7 cellular contexts compared by ENCODE assay signal in the genomic region with DNA sequence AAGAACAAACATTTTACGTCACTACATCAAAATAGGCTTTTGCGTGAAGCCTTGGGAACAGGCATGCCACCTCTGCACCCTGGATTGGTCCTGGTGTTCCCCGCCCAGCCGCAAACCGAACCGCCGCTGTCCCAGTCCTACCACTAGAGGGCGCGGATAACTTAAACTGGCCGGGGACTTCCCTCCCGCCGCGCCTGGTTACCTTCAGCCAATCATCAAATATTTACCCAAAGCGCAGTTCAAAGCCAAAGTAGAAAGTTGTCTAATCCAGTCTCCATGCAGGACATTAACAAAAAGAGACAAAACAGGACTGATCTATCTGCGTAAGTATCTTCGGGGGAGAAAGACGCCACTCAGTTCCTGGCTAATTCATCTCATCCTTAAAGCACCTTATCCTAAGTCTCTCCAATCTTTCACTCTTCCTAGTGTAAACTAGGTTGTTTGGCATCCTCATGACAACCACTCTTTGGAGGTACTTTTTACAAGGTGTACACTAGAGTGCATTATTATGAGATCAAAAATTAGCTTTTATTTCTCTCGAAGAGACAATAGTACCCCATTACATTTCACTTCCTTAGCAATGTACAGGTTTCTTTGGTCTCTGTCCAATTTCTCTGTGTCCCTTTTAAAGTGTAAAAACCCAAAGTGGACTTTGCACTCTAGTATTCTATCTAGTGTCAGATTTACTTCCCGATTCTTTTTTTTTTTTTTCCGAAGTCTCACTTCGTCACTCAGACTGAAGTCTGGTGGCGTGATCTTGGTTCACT. TPM values are rescaled to one million over a fixed set of nuclear protein-coding genes. Genes with fewer than 3 reads are reported as not detected.
DNase-seq lines count a peak whose midpoint lies in the region; ATAC-seq and TF ChIP-seq lines count a peak whose summit lies in the region.

No MANE protein-coding gene starts in this region.

- H3K27me3 Mint-ChIP-seq in activated naive CD4-positive, alpha-beta T cell treated with anti-CD3 and anti-CD28 coated beads, Interleukin-2, amount 10 ng/mL, durations not matched to agents 7 days and 5 days, result peaks cover 41% of the 10 kb centered on the region

- H3K27ac ChIP-seq in gastroesophageal sphincter (peak overlapping the region; percentile 77 to 84 (median 77)), osteoblast (ENCODE audit: low read depth, low read length) (peak overlapping the region; percentile 34)

- H3K27me3 ChIP-seq in gastroesophageal sphincter, result no peaks in the 10 kb centered on the region
- H3K27me3 ChIP-seq in osteoblast (ENCODE audit: insufficient read depth, low read length), result no peaks in the 10 kb centered on the region

- H3K4me1 ChIP-seq in gastroesophageal sphincter (peaks cover 2 to 23% (median 9%) of the 10 kb centered on the region in 3 donors), osteoblast (ENCODE audit: insufficient read depth, low read length) (peaks cover 10% of the 10 kb centered on the region)

- peaks cover 33% of the 10 kb centered on the region for H3K4me1 Mint-ChIP-seq in activated naive CD4-positive, alpha-beta T cell treated with anti-CD3 and anti-CD28 coated beads, Interleukin-2, amount 10 ng/mL, durations not matched to agents 7 days and 5 days

- no peaks in the 10 kb centered on the region for H3K36me3 Mint-ChIP-seq in activated naive CD4-positive, alpha-beta T cell treated with anti-CD3 and anti-CD28 coated beads, Interleukin-2, amount 10 ng/mL, durations not matched to agents 7 days and 5 days

- no peak for TF ChIP-seq EP300 in gastroesophageal sphincter (IDR thresholded peaks at IDR 0.05)

- H3K27ac Mint-ChIP-seq in activated naive CD4-positive, alpha-beta T cell treated with anti-CD3 and anti-CD28 coated beads, Interleukin-2, amount 10 ng/mL, durations not matched to agents 7 days and 5 days, result peak overlapping the region; percentile 8

- H2AFZ ChIP-seq in osteoblast (ENCODE audit: low read length), result peak overlapping the region; percentile 68

- H3K36me3 ChIP-seq in gastroesophageal sphincter (no peaks in the 10 kb centered on the region), osteoblast (ENCODE audit: insufficient read depth, low read length) (no peaks in the 10 kb centered on the region)

- peak; percentile 62 for DNase-seq in NCI-H1048 (lab: John Stamatoyannopoulos, UW)
- peak; percentile 93 for DNase-seq in activated naive CD4-positive, alpha-beta T cell treated with anti-CD3 and anti-CD28 coated beads, Interleukin-2, amount 10 ng/mL, durations not matched to agents 7 days and 5 days
- peak; percentile 93 for DNase-seq in osteoblast (ENCODE audit: insufficient read length, low spot score, missing footprints)
- DNase-seq in superior temporal gyrus (ENCODE audit: extremely low spot score), result peak; percentile 92

- no peak overlapping the region for H3K4me3 Mint-ChIP-seq in activated naive CD4-positive, alpha-beta T cell treated with anti-CD3 and anti-CD28 coated beads, Interleukin-2, amount 10 ng/mL, durations not matched to agents 7 days and 5 days

- 3 to 14% methylated on average over 12 to 22 of the region's 22 CpGs for WGBS in gastroesophageal sphincter (ENCODE audit: low coverage in 1 of 2), 2 donors

- CTCF ChIA-PET in activated naive CD4-positive, alpha-beta T cell treated with anti-CD3 and anti-CD28 coated beads, Interleukin-2, amount 10 ng/mL, durations not matched to agents 7 days and 5 days (lab: Charles Lee), result interaction anchor here (0.6 to 2.8 kb wide), 12 partner anchors 8 to 279 kb away, joined by 3 to 22 read pairs (median 4); a partner anchor contains a TSS

- H3K79me2 ChIP-seq in osteoblast (ENCODE audit: insufficient read depth, low read length), result peaks cover 10% of the 10 kb centered on the region

- TF ChIP-seq CTCF in gastroesophageal sphincter (IDR thresholded peaks at IDR 0.05) (peak; percentile 89 to 95 (median 94)), osteoblast (IDR thresholded peaks at IDR 0.05; ENCODE audit: extremely low read depth, low read depth, low read length) (peak; percentile 99)

- H3K9me3 ChIP-seq in gastroesophageal sphincter (no peaks in the 10 kb centered on the region), osteoblast (ENCODE audit: low read depth, low read length) (no peaks in the 10 kb centered on the region)

- H3K4me3 ChIP-seq in gastroesophageal sphincter (peak overlapping the region in 1 of 2 donors; percentile 13), osteoblast (ENCODE audit: insufficient read depth, low read length) (no peak overlapping the region)

- TF ChIP-seq POLR2A in gastroesophageal sphincter (IDR thresholded peaks at IDR 0.05), result no peak

- H3K4me2 ChIP-seq in osteoblast (ENCODE audit: insufficient read depth, low read length), result peak overlapping the region; percentile 78

- peaks cover under 1% of the 10 kb centered on the region for H4K20me1 ChIP-seq in osteoblast (ENCODE audit: insufficient read depth, low read length)

- H3K9me3 Mint-ChIP-seq in activated naive CD4-positive, alpha-beta T cell treated with anti-CD3 and anti-CD28 coated beads, Interleukin-2, amount 10 ng/mL, durations not matched to agents 7 days and 5 days, result no peaks in the 10 kb centered on the region

- peak; percentile 29 for ATAC-seq in GM18502 (IDR thresholded peaks at IDR 0.05; ENCODE audit: poor library complexity, unreplicated experiment)
- peak; percentile 68 for ATAC-seq in SK-N-SH treated with all-trans-retinoic acid at 6 μM for 48 hours
- peak; percentile 67 for ATAC-seq in gastroesophageal sphincter

TF ChIP-seq in SK-N-SH treated with all-trans-retinoic acid at 6 μM for 48 hours, 23 proteins besides CTCF, POLR2A, EP300 and RAD21:
- TF ChIP-seq ZNF8 (CRISPR knock-in tag; IDR thresholded peaks at IDR 0.05) (no peak), TCF4 (CRISPR knock-in tag; IDR thresholded peaks at IDR 0.05; ENCODE audit: borderline replicate concordance) (no peak), OSR1 (CRISPR knock-in tag; IDR thresholded peaks at IDR 0.05) (no peak)
- TF ChIP-seq, protein P1, sequence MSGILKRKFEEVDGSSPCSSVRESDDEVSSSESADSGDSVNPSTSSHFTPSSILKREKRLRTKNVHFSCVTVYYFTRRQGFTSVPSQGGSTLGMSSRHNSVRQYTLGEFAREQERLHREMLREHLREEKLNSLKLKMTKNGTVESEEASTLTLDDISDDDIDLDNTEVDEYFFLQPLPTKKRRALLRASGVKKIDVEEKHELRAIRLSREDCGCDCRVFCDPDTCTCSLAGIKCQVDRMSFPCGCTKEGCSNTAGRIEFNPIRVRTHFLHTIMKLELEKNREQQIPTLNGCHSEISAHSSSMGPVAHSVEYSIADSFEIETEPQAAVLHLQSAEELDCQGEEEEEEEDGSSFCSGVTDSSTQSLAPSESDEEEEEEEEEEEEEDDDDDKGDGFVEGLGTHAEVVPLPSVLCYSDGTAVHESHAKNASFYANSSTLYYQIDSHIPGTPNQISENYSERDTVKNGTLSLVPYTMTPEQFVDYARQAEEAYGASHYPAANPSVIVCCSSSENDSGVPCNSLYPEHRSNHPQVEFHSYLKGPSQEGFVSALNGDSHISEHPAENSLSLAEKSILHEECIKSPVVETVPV (CRISPR knock-in tag; IDR thresholded peaks at IDR 0.05), result no peak

RNA-seq across cellular contexts. Expression of a gene that starts 3.9 kb away (rescaled TPM):
- total RNA-seq in gastroesophageal sphincter, result 10 to 100 TPM; 38.8 to 82.0 (median 47.7) TPM
- total RNA-seq in osteoblast, result 21.0 and 21.8 TPM in 2 replicates

RNA-seq across cellular contexts. Expression of a gene that starts 38.4 kb away (rescaled TPM):
- total RNA-seq in gastroesophageal sphincter (10 to 100 TPM in 1 of 4 donors, 1 to 10 TPM in 3; 6.8 to 22.3 (median 8.5) TPM), osteoblast (10.6 and 12.3 TPM in 2 replicates)

RNA-seq across cellular contexts. Expression of a gene that starts 42.1 kb away (rescaled TPM):
- 10 to 100 TPM in 3 of 4 donors, 1 to 10 TPM in 1; 9.8 to 17.5 (median 13.8) TPM for total RNA-seq in gastroesophageal sphincter
- total RNA-seq in osteoblast, result 8.0 and 9.7 TPM in 2 replicates
